ENCODE assay signal across 8 cellular contexts in the genomic region with DNA sequence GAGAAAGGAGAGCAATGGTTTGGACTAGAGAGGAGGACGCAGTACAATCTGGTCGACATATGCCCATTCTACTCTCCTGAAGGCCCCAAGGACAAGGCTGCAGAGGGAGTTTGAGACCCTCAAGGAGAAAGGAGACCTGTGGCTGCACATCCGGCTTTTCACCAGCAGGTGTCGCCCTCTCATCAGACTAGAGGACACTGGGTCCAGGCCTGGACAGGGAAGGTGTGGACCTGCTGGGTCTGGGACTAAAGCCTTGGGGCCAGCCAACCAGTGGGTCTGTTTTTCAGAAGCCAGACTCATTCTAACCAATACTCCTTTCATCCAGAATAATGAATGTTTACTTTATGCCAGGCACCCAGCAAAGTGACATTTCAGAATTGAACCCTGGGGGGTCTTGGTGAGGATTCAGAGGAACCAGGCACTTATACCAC. TPM values are rescaled to one million over a fixed set of nuclear protein-coding genes. Genes with fewer than 3 reads are reported as not detected.
DNase-seq lines count a peak whose midpoint lies in the region; ATAC-seq, FAIRE-seq and TF ChIP-seq lines count a peak whose summit lies in the region.

No MANE protein-coding gene starts in this region.

- CTCF ChIA-PET in K562 (lab: Yijun Ruan, JAX; ENCODE audit: low intra/inter-chr PET ratio): interaction anchor here (0.5 to 6.1 kb wide), 8 partner anchors 23 to 318 kb away, joined by 3 to 53 read pairs (median 4); no protein-coding TSS in a partner anchor

- no peak for TF ChIP-seq POLR2A in K562 (conservative IDR thresholded peaks at IDR 0.05)

- no peaks in the 10 kb centered on the region for H3K36me3 ChIP-seq in K562 (ENCODE audit: control insufficient read depth, insufficient read depth, low read length)

- H3K4me1 ChIP-seq in K562 (replicated peaks in 1 of 2; ENCODE audit: control insufficient read depth in 2 of 2, insufficient read depth in 2 of 2, low read length in 2 of 2): peaks cover 27 to 34% of the 10 kb centered on the region in 2 experiments

- peak; percentile 72 for ATAC-seq in K562
- no peak for ATAC-seq in GM18873 (IDR thresholded peaks at IDR 0.05; ENCODE audit: low FRiP score, unreplicated experiment)

- H3K79me2 ChIP-seq in K562 (ENCODE audit: control insufficient read depth, insufficient read depth, low read length): no peaks in the 10 kb centered on the region

- intact Hi-C loops in K562 (cut with micrococcal nuclease): loop anchor here (1.0 to 5.0 kb wide), 4 partner anchors 24 to 178 kb away; a partner anchor contains a TSS

- H3K9me1 ChIP-seq in K562 (ENCODE audit: control insufficient read depth, insufficient read depth, low read length): no peaks in the 10 kb centered on the region

- WGBS in K562 (ENCODE audit: insufficient coverage, low coverage, missing lambda C conversion rate): 0% methylated on average over 4 of the region's 4 CpGs

- no peaks in the 10 kb centered on the region for H3K9me3 Mint-ChIP-seq in immature natural killer cell

- H3K27me3 Mint-ChIP-seq in immature natural killer cell (ENCODE audit: low read depth in 3 of 3): peaks cover 1 to 6% (median 2%) of the 10 kb centered on the region in 3 donors

- 0 out of 2 replicates have a peak, but pooled peaks have one; percentile 16 for TF ChIP-seq EP300 in K562 (IDR thresholded peaks at IDR 0.05; ENCODE audit: low read length)

- peaks cover 7% of the 10 kb centered on the region in 2 donors for H3K4me1 Mint-ChIP-seq in immature natural killer cell

- no peak overlapping the region for H3K4me2 ChIP-seq in K562 (ENCODE audit: insufficient read depth, low read length)

- in situ Hi-C loops in K562 (cut with MboI): no loop called here

- no peak overlapping the region for H3K27ac Mint-ChIP-seq in immature natural killer cell

- H3K27ac ChIP-seq in K562 (ENCODE audit: extremely low read depth, low read depth, low read length): no peak overlapping the region

- no peaks in the 10 kb centered on the region for H3K36me3 Mint-ChIP-seq in immature natural killer cell

- H3K27me3 ChIP-seq in K562 (ENCODE audit: control insufficient read depth in 2 of 2, insufficient read depth in 2 of 2, low read length in 2 of 2): peaks cover 0 to 3% of the 10 kb centered on the region in 2 experiments; a peak in 1 of 5 replicates

- H3K4me3 Mint-ChIP-seq in immature natural killer cell: no peak overlapping the region

- H3K9ac ChIP-seq in K562 (ENCODE audit: insufficient read depth in 1 of 2, low read depth in 2 of 2, low read length in 2 of 2): no peak overlapping the region

- peak; percentile 98 to 100 for TF ChIP-seq RAD21 in K562 (CRISPR knock-in tag; conservative IDR thresholded peaks at IDR 0.05 in 1 of 2, IDR thresholded peaks at IDR 0.05 in 1 of 2)

- peak overlapping the region; percentile 29; the same call in 1 of the 2 replicates for H2AFZ ChIP-seq in K562 (ENCODE audit: low read depth, low read length)

- no peak overlapping the region for H3K4me3 ChIP-seq in K562

- POLR2A ChIA-PET in K562 (lab: Yijun Ruan, JAX): interaction anchor here (0.7 to 1.6 kb wide), 3 partner anchors 12 to 475 kb away, joined by 3 to 7 read pairs (median 6); no protein-coding TSS in a partner anchor

- no peaks in the 10 kb centered on the region for H3K9me3 ChIP-seq in K562 (replicated peaks; ENCODE audit: control insufficient read depth, insufficient read depth, low read depth, low read length)

- FAIRE-seq in K562 (lab: Jason Lieb, UNC): peak; percentile 96

- H4K20me1 ChIP-seq in K562 (replicated peaks; ENCODE audit: control insufficient read depth, insufficient read depth, low read length): no peaks in the 10 kb centered on the region

- DNase-seq in NCI-H2029 (lab: John Stamatoyannopoulos, UW): peak; percentile 32
- no peak for DNase-seq in NCI-H2029 treated with DMSO at 0.1 percent for 48 hours (lab: John Stamatoyannopoulos, UW)
- DNase-seq in NCI-H1694 (lab: John Stamatoyannopoulos, UW): peak; percentile 45
- peak; percentile 68 for DNase-seq in UCSD-AML1 (lab: John Stamatoyannopoulos, UW; ENCODE audit: unreplicated experiment)
- DNase-seq in K562 (ENCODE audit: extremely low read depth in 1 of 4, low spot score in 3 of 4): peak; percentile 83 to 92 (median 85)
- peak; percentile 65 to 69 (median 67) for DNase-seq in immature natural killer cell
- peak; percentile 51 to 82 (median 56) for DNase-seq in stimulated activated CD4-positive, alpha-beta T cell treated with anti-CD3 and anti-CD28 coated beads, Interleukin-12 subunit alpha, Interleukin-12 subunit beta, amount 100 ng/mL, for 48 hours (ENCODE audit: low read depth in 2 of 3, low spot score in 1 of 3)

- TF ChIP-seq CTCF in K562 (IDR thresholded peaks at IDR 0.05 in 2 of 3, conservative IDR thresholded peaks at IDR 0.05 in 1 of 3; ENCODE audit: insufficient read depth in 2 of 3, low read depth in 1 of 3, low read length in 3 of 3): peak; percentile 96 to 99 (median 98)

- BruUV-seq in K562 (replicated peaks; lab: Mats Ljungman, UMichigan): no TSS peak

RNA-seq across cellular contexts. Expression of a gene that starts 5.0 kb away (rescaled TPM):
- not detected in 2 replicates for total RNA-seq in K562 (2011; cell fraction: chromatin; rRNA removed; ENCODE audit: low replicate concordance)
- not detected in 2 replicates for total RNA-seq in K562 (2011; cell fraction: nucleolus; rRNA removed)
- total RNA-seq in K562 (2011; cell fraction: nucleoplasm; rRNA removed): not detected in 2 replicates
- total RNA-seq in K562 (2014; rRNA removed): not detected in 2 replicates
- total RNA-seq in K562 (2014; rRNA removed; fragmentation: Illumina TruSeq; extraction: Trizol): not detected in 2 replicates
- not detected in 2 replicates for total RNA-seq in K562 (2015; rRNA removed; fragmentation: Illumina TruSeq; extraction: Trizol)
- total RNA-seq in K562 (2021): not detected in 2 replicates
- polyA plus RNA-seq in K562 (2011; rRNA removed): not detected in 2 replicates
- not detected in 2 replicates for polyA plus RNA-seq in K562 (2011; cell fraction: cytosol; rRNA removed)
- polyA plus RNA-seq in K562 (2011; cell fraction: nucleus; rRNA removed): not detected in 2 replicates
- polyA plus RNA-seq in K562 (2012): not detected in 2 replicates
- polyA plus RNA-seq in K562 (2014; fragmentation: Illumina TruSeq; extraction: Trizol): not detected in 2 replicates
- not detected for polyA plus RNA-seq in K562 (2014; fragmentation: Nextera tagmentation; extraction: Ambion mirVana)
- polyA plus RNA-seq in K562 (2014; rRNA removed): not detected in 2 replicates
- polyA minus RNA-seq in K562 (2011; rRNA and poly(A)+ RNA removed): not detected in 2 replicates
- not detected in 2 replicates for polyA minus RNA-seq in K562 (2011; cell fraction: cytosol; rRNA and poly(A)+ RNA removed)
- polyA minus RNA-seq in K562 (2011; cell fraction: nucleus; rRNA and poly(A)+ RNA removed): not detected in 2 replicates
- polyA plus RNA-seq in immature natural killer cell: not detected

RNA-seq across cellular contexts. Expression of a gene that starts 8.8 kb away (rescaled TPM):
- total RNA-seq in K562 (2011; cell fraction: chromatin; rRNA removed; ENCODE audit: low replicate concordance): 0.44 TPM in 1 of 2 replicates, not detected in the other
- total RNA-seq in K562 (2011; cell fraction: nucleolus; rRNA removed): not detected in 2 replicates
- total RNA-seq in K562 (2011; cell fraction: nucleoplasm; rRNA removed): 0.31 TPM in 1 of 2 replicates, not detected in the other
- total RNA-seq in K562 (2014; rRNA removed): 0.05 TPM in 1 of 2 replicates, not detected in the other
- total RNA-seq in K562 (2014; rRNA removed; fragmentation: Illumina TruSeq; extraction: Trizol): not detected in 2 replicates
- total RNA-seq in K562 (2015; rRNA removed; fragmentation: Illumina TruSeq; extraction: Trizol): not detected in 2 replicates
- 0.09 TPM in 1 of 2 replicates, not detected in the other for total RNA-seq in K562 (2021)
- polyA plus RNA-seq in K562 (2011; rRNA removed): 0.07 and 0.08 TPM in 2 replicates
- 0.03 and 0.04 TPM in 2 replicates for polyA plus RNA-seq in K562 (2011; cell fraction: cytosol; rRNA removed)
- polyA plus RNA-seq in K562 (2011; cell fraction: nucleus; rRNA removed): 0.07 and 0.08 TPM in 2 replicates
- 0.16 and 0.17 TPM in 2 replicates for polyA plus RNA-seq in K562 (2012)
- polyA plus RNA-seq in K562 (2014; fragmentation: Illumina TruSeq; extraction: Trizol): 0.19 TPM in 1 of 2 replicates, not detected in the other
- polyA plus RNA-seq in K562 (2014; fragmentation: Nextera tagmentation; extraction: Ambion mirVana): not detected
- not detected in 2 replicates for polyA plus RNA-seq in K562 (2014; rRNA removed)
- polyA minus RNA-seq in K562 (2011; rRNA and poly(A)+ RNA removed): not detected in 2 replicates
- not detected in 2 replicates for polyA minus RNA-seq in K562 (2011; cell fraction: cytosol; rRNA and poly(A)+ RNA removed)
- polyA minus RNA-seq in K562 (2011; cell fraction: nucleus; rRNA and poly(A)+ RNA removed): not detected in 2 replicates
- not detected for polyA plus RNA-seq in immature natural killer cell

RNA-seq across cellular contexts. Expression of a gene that starts 12.8 kb away (rescaled TPM):
- 0.55 and 2.4 TPM in 2 replicates for total RNA-seq in K562 (2011; cell fraction: chromatin; rRNA removed; ENCODE audit: low replicate concordance)
- total RNA-seq in K562 (2011; cell fraction: nucleolus; rRNA removed): 0.92 and 2.0 TPM in 2 replicates
- total RNA-seq in K562 (2011; cell fraction: nucleoplasm; rRNA removed): 0.76 and 2.0 TPM in 2 replicates
- total RNA-seq in K562 (2014; rRNA removed) (0.18 TPM in 1 of 2 replicates, not detected in the other), K562 (2014; rRNA removed; fragmentation: Illumina TruSeq; extraction: Trizol) (not detected in 2 replicates), K562 (2015; rRNA removed; fragmentation: Illumina TruSeq; extraction: Trizol) (not detected in 2 replicates), K562 (2021) (0.07 and 0.18 TPM in 2 replicates)
- polyA plus RNA-seq in K562 (2011; rRNA removed) (0.10 and 0.45 TPM in 2 replicates), K562 (2014; fragmentation: Illumina TruSeq; extraction: Trizol) (0.10 TPM in 1 of 2 replicates, not detected in the other), K562 (2014; fragmentation: Nextera tagmentation; extraction: Ambion mirVana) (under 1 TPM in 1 of 2 experiments, not detected in 1; 0.03 TPM), K562 (2014; rRNA removed) (0.37 TPM in 1 of 2 replicates, not detected in the other), immature natural killer cell (not detected)
- 0.24 and 1.1 TPM in 2 replicates for polyA plus RNA-seq in K562 (2011; cell fraction: cytosol; rRNA removed)
- polyA plus RNA-seq in K562 (2011; cell fraction: nucleus; rRNA removed): 4.6 and 6.0 TPM in 2 replicates
- 0.14 and 0.35 TPM in 2 replicates for polyA plus RNA-seq in K562 (2012)
- 0.07 TPM in 1 of 2 replicates, not detected in the other for polyA minus RNA-seq in K562 (2011; rRNA and poly(A)+ RNA removed)
- polyA minus RNA-seq in K562 (2011; cell fraction: cytosol; rRNA and poly(A)+ RNA removed): not detected in 2 replicates
- polyA minus RNA-seq in K562 (2011; cell fraction: nucleus; rRNA and poly(A)+ RNA removed): 0.56 and 0.94 TPM in 2 replicates

RNA-seq across cellular contexts. Expression of a gene that starts 33.1 kb away (rescaled TPM):
- 64.2 and 253 TPM in 2 replicates for total RNA-seq in K562 (2011; cell fraction: chromatin; rRNA removed; ENCODE audit: low replicate concordance)
- 186 and 214 TPM in 2 replicates for total RNA-seq in K562 (2011; cell fraction: nucleolus; rRNA removed)
- total RNA-seq in K562 (2011; cell fraction: nucleoplasm; rRNA removed): 76.0 and 95.5 TPM in 2 replicates
- total RNA-seq in K562 (2014; rRNA removed) (43.3 and 54.0 TPM in 2 replicates), K562 (2014; rRNA removed; fragmentation: Illumina TruSeq; extraction: Trizol) (10.4 and 11.0 TPM in 2 replicates), K562 (2015; rRNA removed; fragmentation: Illumina TruSeq; extraction: Trizol) (29.6 and 33.2 TPM in 2 replicates), K562 (2021) (46.5 and 53.4 TPM in 2 replicates)
- polyA plus RNA-seq in K562 (2011; rRNA removed) (43.4 and 71.1 TPM in 2 replicates), K562 (2014; fragmentation: Illumina TruSeq; extraction: Trizol) (15.1 and 31.6 TPM in 2 replicates), K562 (2014; fragmentation: Nextera tagmentation; extraction: Ambion mirVana) (1 to 10 TPM; 1.1 to 1.7 TPM), K562 (2014; rRNA removed) (50.3 and 54.1 TPM in 2 replicates), immature natural killer cell (10 to 100 TPM in 1 of 3 donors, 1 to 10 TPM in 2; 6.1 to 21.4 (median 7.0) TPM)
- 56.0 and 83.7 TPM in 2 replicates for polyA plus RNA-seq in K562 (2011; cell fraction: cytosol; rRNA removed)
- polyA plus RNA-seq in K562 (2011; cell fraction: nucleus; rRNA removed): 333 and 422 TPM in 2 replicates
- polyA plus RNA-seq in K562 (2012): 34.3 and 57.6 TPM in 2 replicates
- polyA minus RNA-seq in K562 (2011; rRNA and poly(A)+ RNA removed): 22.8 and 30.5 TPM in 2 replicates
- polyA minus RNA-seq in K562 (2011; cell fraction: cytosol; rRNA and poly(A)+ RNA removed): 36.4 and 38.9 TPM in 2 replicates
- polyA minus RNA-seq in K562 (2011; cell fraction: nucleus; rRNA and poly(A)+ RNA removed): 70.3 and 82.3 TPM in 2 replicates

RNA-seq across cellular contexts. Expression of a gene that starts 34.5 kb away (rescaled TPM):
- total RNA-seq in K562 (2011; cell fraction: chromatin; rRNA removed; ENCODE audit: low replicate concordance): 1.2 and 5.1 TPM in 2 replicates
- 3.3 and 5.3 TPM in 2 replicates for total RNA-seq in K562 (2011; cell fraction: nucleolus; rRNA removed)
- total RNA-seq in K562 (2011; cell fraction: nucleoplasm; rRNA removed): 1.8 and 2.3 TPM in 2 replicates
- 0.64 and 1.6 TPM in 2 replicates for total RNA-seq in K562 (2014; rRNA removed)
- 0.32 and 0.40 TPM in 2 replicates for total RNA-seq in K562 (2014; rRNA removed; fragmentation: Illumina TruSeq; extraction: Trizol)
- total RNA-seq in K562 (2015; rRNA removed; fragmentation: Illumina TruSeq; extraction: Trizol): 0.19 and 0.29 TPM in 2 replicates
- total RNA-seq in K562 (2021): 1.1 TPM in 2 replicates
- 1.4 and 4.0 TPM in 2 replicates for polyA plus RNA-seq in K562 (2011; rRNA removed)
- 3.6 and 5.5 TPM in 2 replicates for polyA plus RNA-seq in K562 (2011; cell fraction: cytosol; rRNA removed)
- polyA plus RNA-seq in K562 (2011; cell fraction: nucleus; rRNA removed): 22.9 and 26.0 TPM in 2 replicates
- polyA plus RNA-seq in K562 (2012): 0.48 and 1.8 TPM in 2 replicates
- polyA plus RNA-seq in K562 (2014; fragmentation: Illumina TruSeq; extraction: Trizol): 0.97 and 1.1 TPM in 2 replicates
- polyA plus RNA-seq in K562 (2014; fragmentation: Nextera tagmentation; extraction: Ambion mirVana): under 1 TPM; 0.08 to 0.49 TPM
- polyA plus RNA-seq in K562 (2014; rRNA removed): 1.2 and 1.7 TPM in 2 replicates
- 0.99 and 1.2 TPM in 2 replicates for polyA minus RNA-seq in K562 (2011; rRNA and poly(A)+ RNA removed)
- 1.0 TPM in 1 of 2 replicates, not detected in the other for polyA minus RNA-seq in K562 (2011; cell fraction: cytosol; rRNA and poly(A)+ RNA removed)
- 1.5 and 2.3 TPM in 2 replicates for polyA minus RNA-seq in K562 (2011; cell fraction: nucleus; rRNA and poly(A)+ RNA removed)
- not detected for polyA plus RNA-seq in immature natural killer cell
